Comparison of ENCODE assay signal across 2 cellular contexts in genomic region chr10:14875941-14876340, GRCh38.
TF ChIP-seq lines count a peak whose summit lies in the region.

No MANE protein-coding gene starts in this region.

TF ChIP-seq in WTC11, 78 proteins besides CTCF, POLR2A, EP300 and RAD21:
- no peak for TF ChIP-seq MYBL2 (CRISPR knock-in tag; IDR thresholded peaks at IDR 0.05)
- no peak for TF ChIP-seq IRF2 (CRISPR knock-in tag; IDR thresholded peaks at IDR 0.05; ENCODE audit: borderline replicate concordance, low read depth)
- TF ChIP-seq HMGA2 (CRISPR knock-in tag; IDR thresholded peaks at IDR 0.05) = no peak
- no peak for TF ChIP-seq ZNF317 (CRISPR knock-in tag; IDR thresholded peaks at IDR 0.05; ENCODE audit: borderline replicate concordance, low read depth)
- TF ChIP-seq ZNF281 (CRISPR knock-in tag; IDR thresholded peaks at IDR 0.05) = no peak
- TF ChIP-seq SOX15 (CRISPR knock-in tag; IDR thresholded peaks at IDR 0.05) = no peak
- TF ChIP-seq ZNF512 (CRISPR knock-in tag; IDR thresholded peaks at IDR 0.05; ENCODE audit: borderline replicate concordance) = no peak
- no peak for TF ChIP-seq ZNF671 (CRISPR knock-in tag; IDR thresholded peaks at IDR 0.05)
- no peak for TF ChIP-seq USF1 (CRISPR knock-in tag; IDR thresholded peaks at IDR 0.05)
- no peak for TF ChIP-seq ATF1 (CRISPR knock-in tag; IDR thresholded peaks at IDR 0.05)
- TF ChIP-seq MAX (CRISPR knock-in tag; IDR thresholded peaks at IDR 0.05) = no peak
- TF ChIP-seq PRRX2 (CRISPR knock-in tag; IDR thresholded peaks at IDR 0.05) = no peak
- no peak for TF ChIP-seq CREB1 (CRISPR knock-in tag; IDR thresholded peaks at IDR 0.05)
- no peak for TF ChIP-seq FOXP1 (CRISPR knock-in tag; IDR thresholded peaks at IDR 0.05; ENCODE audit: borderline replicate concordance)
- TF ChIP-seq AR (CRISPR knock-in tag; IDR thresholded peaks at IDR 0.05) = no peak

TF ChIP-seq in HepG2, 621 proteins besides CTCF, POLR2A, EP300 and RAD21:
- TF ChIP-seq ZNF691 (CRISPR knock-in tag; IDR thresholded peaks at IDR 0.05; ENCODE audit: borderline replicate concordance, low read depth) (no peak), CEBPB (IDR thresholded peaks at IDR 0.05; ENCODE audit: borderline replicate concordance, low read depth, low read length) (peak; percentile 48; the same call in 1 of the 2 replicates), CSRNP2 (CRISPR knock-in tag; conservative IDR thresholded peaks at IDR 0.05; ENCODE audit: low read depth) (no peak), ZBTB14 (CRISPR knock-in tag; IDR thresholded peaks at IDR 0.05) (no peak)
TF ChIP-seq in HepG2: peak in this region for 1.
